ENCODE assay signal across 13 cellular contexts in the genomic region with DNA sequence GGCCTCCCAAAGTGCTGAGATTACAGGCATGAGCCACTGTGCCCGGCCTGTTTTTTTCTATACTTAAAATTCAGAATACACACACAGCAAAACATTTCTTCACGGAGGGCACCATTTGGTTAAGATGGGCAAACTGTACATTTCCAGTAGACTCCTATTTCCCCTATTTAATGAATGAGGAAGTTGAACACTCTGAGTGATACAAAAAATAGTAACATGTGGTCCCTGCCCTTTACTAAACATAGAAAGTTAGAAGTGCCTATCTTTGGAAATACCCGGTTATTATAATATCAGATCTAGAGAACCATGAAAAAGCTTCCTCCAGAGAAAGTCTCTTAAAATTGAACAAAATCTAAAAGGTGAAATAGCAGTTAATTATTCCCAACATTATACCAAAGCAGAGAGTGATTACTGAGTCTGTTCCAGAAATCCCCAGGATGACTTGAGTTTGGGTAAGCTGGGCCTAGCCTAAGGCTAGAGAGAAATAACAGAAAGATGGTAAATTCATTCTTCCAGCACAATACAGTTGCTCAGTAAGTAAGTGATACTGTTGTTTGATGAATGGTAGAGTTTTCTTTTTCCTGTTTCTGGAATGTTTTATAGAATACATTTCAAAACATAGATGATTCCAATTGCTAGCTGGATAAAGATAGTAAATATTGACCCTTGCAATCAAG. TPM values are rescaled to one million over a fixed set of nuclear protein-coding genes. Genes with fewer than 3 reads are reported as not detected.
DNase-seq lines count a peak whose midpoint lies in the region; ATAC-seq, FAIRE-seq and TF ChIP-seq lines count a peak whose summit lies in the region.
"Had no signal": no experiment of that assay in that cellular context is flagged by ENCODE, and none has a peak within 500 bp of the region (broad histone marks: within the 10 kb centered on the region; RNA-seq: fewer than 3 reads in every experiment).

No MANE protein-coding gene starts in this region.

- intact Hi-C loops in HepG2 (cut with micrococcal nuclease; ENCODE audit: unreplicated experiment), result no loop called here

- no peak overlapping the region for H3K4me2 ChIP-seq in HepG2 (ENCODE audit: low read depth, low read length)

- TF ChIP-seq CTCF in HepG2 (CRISPR knock-in tag; IDR thresholded peaks at IDR 0.05), result no peak

- BruUV-seq in HepG2 (replicated peaks; lab: Mats Ljungman, UMichigan), result no TSS peak

- POLR2A ChIA-PET in HepG2 (lab: Yijun Ruan, JAX), result no interaction called here

- no peak overlapping the region for H3K9ac ChIP-seq in HepG2 (ENCODE audit: insufficient read depth, low read depth, low read length)

- in situ Hi-C loops in HepG2 (cut with HindIII; ENCODE audit: extremely low pct_ligation_motif_present, low pct_unique_long_range_greater_than_20kb), result no loop called here

- TF ChIP-seq EP300 in HepG2 (IDR thresholded peaks at IDR 0.05; ENCODE audit: low read depth in 2 of 2, low read length in 2 of 2), result no peak
- no peak for TF ChIP-seq EP300 in HepG2 (CRISPR knock-in tag; IDR thresholded peaks at IDR 0.05; ENCODE audit: borderline replicate concordance)

- TF ChIP-seq POLR2A in HepG2 (IDR thresholded peaks at IDR 0.05; ENCODE audit: insufficient read depth in 1 of 2, low read depth in 2 of 2, low read length in 2 of 2), result no peak

- H3K9me3 ChIP-seq in HepG2 (ENCODE audit: low read length), result no peaks in the 10 kb centered on the region
- H3K9me3 ChIP-seq: heart left ventricle, psoas muscle had no signal

- TF ChIP-seq RAD21 in HepG2 (CRISPR knock-in tag; IDR thresholded peaks at IDR 0.05), result no peak

- ATAC-seq in GM21723 (IDR thresholded peaks at IDR 0.05; ENCODE audit: unreplicated experiment) (peak; percentile 57), HepG2 (no peak)
- ATAC-seq in stimulated activated naive CD8-positive, alpha-beta T cell treated with anti-CD3 and anti-CD28 coated beads, Interleukin-15, Interleukin-2, amounts not matched to agents 100 U/mL and 50 U/mL, for 24 hours, result no peak
- ATAC-seq: activated naive CD4-positive, alpha-beta T cell treated with anti-CD3 and anti-CD28 coated beads, Interleukin-2, amount 50 U/mL, for 72 hours; psoas muscle had no signal

- H2AFZ ChIP-seq in HepG2 (ENCODE audit: low read length), result no peak overlapping the region

- FAIRE-seq in HepG2 (lab: Jason Lieb, UNC) (no peak), frontal cortex (lab: Jason Lieb, UNC) (no peak)

- no peaks in the 10 kb centered on the region for H4K20me1 ChIP-seq in HepG2 (ENCODE audit: insufficient read depth, low read length)

- H3K79me2 ChIP-seq in HepG2 (ENCODE audit: insufficient read depth, low read length), result no peaks in the 10 kb centered on the region

- CTCF ChIA-PET in HepG2 (lab: Yijun Ruan, JAX; ENCODE audit: low intra/inter-chr PET ratio, low total read pairs), result no interaction called here

- no peak overlapping the region for H3K4me3 ChIP-seq in HepG2 (replicated peaks in 1 of 3; ENCODE audit: insufficient read depth in 1 of 3, low read depth in 2 of 3, low read length in 3 of 3)
- H3K4me3 ChIP-seq: heart left ventricle, psoas muscle had no signal

- WGBS in HepG2 (ENCODE audit: low lambda C conversion rate), result 99% methylated on average over 3 of the region's 3 CpGs

- DNase-seq in GDM1 (lab: John Stamatoyannopoulos, UW) (peak; percentile 15), NOMO-1 treated with dmso at 0.1 percent for 144 hours (lab: John Stamatoyannopoulos, UW; ENCODE audit: unreplicated experiment) (peak; percentile 69), medulla oblongata (ENCODE audit: extremely low spot score) (peak; percentile 31), HepG2 (ENCODE audit: low spot score) (no peak), frontal cortex (ENCODE audit: low spot score in 2 of 2) (no peak)
- DNase-seq in activated effector memory CD4-positive, alpha-beta T cell treated with anti-CD3 and anti-CD28 coated beads, Interleukin-2, amount 50 U/mL, for 16 hours, result no peak
- DNase-seq in stimulated activated naive CD8-positive, alpha-beta T cell treated with anti-CD3 and anti-CD28 coated beads, Interleukin-15, Interleukin-2, amounts not matched to agents 100 U/mL and 50 U/mL, for 24 hours, result no peak
- DNase-seq: cerebellar nuclear complex, heart left ventricle, NCI-H1417 treated with DMSO at 0.1 percent for 48 hours, psoas muscle had no signal

- H3K36me3 ChIP-seq in HepG2 (replicated peaks in 1 of 2; ENCODE audit: control insufficient read depth in 1 of 2, insufficient read depth in 2 of 2, low read length in 2 of 2), result peaks cover 12 to 52% of the 10 kb centered on the region in 2 experiments; a peak in 4 of 5 replicates

- H3K4me1 ChIP-seq in HepG2 (ENCODE audit: insufficient read depth, low read length), result no peaks in the 10 kb centered on the region
- H3K4me1 ChIP-seq: psoas muscle had no signal

- no peak overlapping the region for H3K27ac ChIP-seq in HepG2 (ENCODE audit: extremely low read length, insufficient read depth, low read length)
- H3K27ac ChIP-seq: heart left ventricle, psoas muscle had no signal

- no peaks in the 10 kb centered on the region for H3K27me3 ChIP-seq in HepG2 (ENCODE audit: control insufficient read depth in 1 of 2, insufficient read depth in 2 of 2, low read length in 2 of 2)
- H3K27me3 ChIP-seq: heart left ventricle had no signal

TF ChIP-seq in HepG2, 621 proteins besides CTCF, POLR2A, EP300 and RAD21 (continues in another document):
- no peak for TF ChIP-seq CHD2 (IDR thresholded peaks at IDR 0.05; ENCODE audit: low read depth, low read length)
- TF ChIP-seq ZNF44 (CRISPR knock-in tag; IDR thresholded peaks at IDR 0.05), result no peak
- TF ChIP-seq ZNF496 (CRISPR knock-in tag; IDR thresholded peaks at IDR 0.05; ENCODE audit: insufficient replicate concordance), result no peak
- no peak for TF ChIP-seq ZNF33A (CRISPR knock-in tag; IDR thresholded peaks at IDR 0.05; ENCODE audit: borderline replicate concordance)
- TF ChIP-seq ZNF766 (CRISPR knock-in tag; IDR thresholded peaks at IDR 0.05; ENCODE audit: borderline replicate concordance), result no peak
- no peak for TF ChIP-seq PCBP2 (optimal IDR thresholded peaks at IDR 0.05; ENCODE audit: low read depth, low read length, poor library complexity, severe bottlenecking)
- TF ChIP-seq ELF3 (CRISPR knock-in tag; IDR thresholded peaks at IDR 0.05), result no peak
- no peak for TF ChIP-seq NPAS2 (CRISPR knock-in tag; IDR thresholded peaks at IDR 0.05; ENCODE audit: borderline replicate concordance)
- TF ChIP-seq HNRNPUL1 (IDR thresholded peaks at IDR 0.05; ENCODE audit: low read depth, low read length), result no peak

RNA-seq across cellular contexts. Expression of a gene that starts 23.3 kb away (rescaled TPM):
- 19.5 and 19.9 TPM in 2 replicates for total RNA-seq in HepG2 (2016; rRNA removed; fragmentation: Illumina TruSeq; extraction: Trizol)
- 9.4 and 11.1 TPM in 2 replicates for total RNA-seq in HepG2 (2016; cell fraction: cytosol; rRNA removed; fragmentation: Illumina TruSeq; extraction: Trizol; ENCODE audit: low read depth)
- total RNA-seq in HepG2 (2016; cell fraction: insoluble cytoplasmic fraction; rRNA removed; fragmentation: Illumina TruSeq; extraction: Trizol), result 17.0 and 23.9 TPM in 2 replicates
- total RNA-seq in HepG2 (2016; cell fraction: membrane; rRNA removed; fragmentation: Illumina TruSeq; extraction: Trizol), result 12.8 and 14.0 TPM in 2 replicates
- total RNA-seq in HepG2 (2016; cell fraction: nucleus; rRNA removed; fragmentation: Illumina TruSeq; extraction: Trizol), result 17.5 and 19.2 TPM in 2 replicates
- polyA plus RNA-seq in HepG2 (2011; rRNA removed), result 8.2 and 9.4 TPM in 2 replicates
- 5.9 and 8.7 TPM in 2 replicates for polyA plus RNA-seq in HepG2 (2011; cell fraction: cytosol; rRNA removed)
- polyA plus RNA-seq in HepG2 (2011; cell fraction: nucleus; rRNA removed), result 21.6 and 24.9 TPM in 2 replicates
- polyA plus RNA-seq in HepG2 (2012), result 11.0 TPM in 2 replicates
- 4.5 and 5.7 TPM in 2 replicates for polyA plus RNA-seq in HepG2 (2016; cell fraction: cytosol; fragmentation: Illumina TruSeq; extraction: Trizol; ENCODE audit: low read depth)
- 16.4 and 20.9 TPM in 2 replicates for polyA plus RNA-seq in HepG2 (2016; cell fraction: insoluble cytoplasmic fraction; fragmentation: Illumina TruSeq; extraction: Trizol; ENCODE audit: low read depth)
- 7.0 and 8.7 TPM in 2 replicates for polyA plus RNA-seq in HepG2 (2016; cell fraction: membrane; fragmentation: Illumina TruSeq; extraction: Trizol; ENCODE audit: low read depth)
- 28.4 and 31.5 TPM in 2 replicates for polyA plus RNA-seq in HepG2 (2016; cell fraction: nucleus; fragmentation: Illumina TruSeq; extraction: Trizol; ENCODE audit: insufficient read depth, low read depth)
- 5.1 and 13.8 TPM in 2 replicates for polyA minus RNA-seq in HepG2 (2011; rRNA and poly(A)+ RNA removed; ENCODE audit: low replicate concordance)
- 5.4 and 7.3 TPM in 2 replicates for polyA minus RNA-seq in HepG2 (2011; cell fraction: cytosol; rRNA and poly(A)+ RNA removed)
- polyA minus RNA-seq in HepG2 (2011; cell fraction: nucleus; rRNA and poly(A)+ RNA removed), result 12.6 and 17.2 TPM in 2 replicates
- 44.8 TPM for total RNA-seq in frontal cortex

RNA-seq across cellular contexts. Expression of a gene that starts 26.9 kb away (rescaled TPM):
- total RNA-seq in HepG2 (2016; rRNA removed; fragmentation: Illumina TruSeq; extraction: Trizol), result 36.0 and 39.6 TPM in 2 replicates
- total RNA-seq in HepG2 (2016; cell fraction: cytosol; rRNA removed; fragmentation: Illumina TruSeq; extraction: Trizol; ENCODE audit: low read depth), result 6.9 and 9.8 TPM in 2 replicates
- 32.9 and 46.7 TPM in 2 replicates for total RNA-seq in HepG2 (2016; cell fraction: insoluble cytoplasmic fraction; rRNA removed; fragmentation: Illumina TruSeq; extraction: Trizol)
- total RNA-seq in HepG2 (2016; cell fraction: membrane; rRNA removed; fragmentation: Illumina TruSeq; extraction: Trizol), result 21.9 and 25.6 TPM in 2 replicates
- 19.5 and 24.2 TPM in 2 replicates for total RNA-seq in HepG2 (2016; cell fraction: nucleus; rRNA removed; fragmentation: Illumina TruSeq; extraction: Trizol)
- 23.6 and 26.7 TPM in 2 replicates for polyA plus RNA-seq in HepG2 (2011; rRNA removed)
- 15.6 and 17.2 TPM in 2 replicates for polyA plus RNA-seq in HepG2 (2011; cell fraction: cytosol; rRNA removed)
- 26.4 and 26.9 TPM in 2 replicates for polyA plus RNA-seq in HepG2 (2011; cell fraction: nucleus; rRNA removed)
- 41.9 and 63.6 TPM in 2 replicates for polyA plus RNA-seq in HepG2 (2012)
- 5.8 and 6.0 TPM in 2 replicates for polyA plus RNA-seq in HepG2 (2016; cell fraction: cytosol; fragmentation: Illumina TruSeq; extraction: Trizol; ENCODE audit: low read depth)
- 25.1 and 25.8 TPM in 2 replicates for polyA plus RNA-seq in HepG2 (2016; cell fraction: insoluble cytoplasmic fraction; fragmentation: Illumina TruSeq; extraction: Trizol; ENCODE audit: low read depth)
- 11.3 and 11.7 TPM in 2 replicates for polyA plus RNA-seq in HepG2 (2016; cell fraction: membrane; fragmentation: Illumina TruSeq; extraction: Trizol; ENCODE audit: low read depth)
- polyA plus RNA-seq in HepG2 (2016; cell fraction: nucleus; fragmentation: Illumina TruSeq; extraction: Trizol; ENCODE audit: insufficient read depth, low read depth), result 29.2 and 33.3 TPM in 2 replicates
- 14.2 and 29.8 TPM in 2 replicates for polyA minus RNA-seq in HepG2 (2011; rRNA and poly(A)+ RNA removed; ENCODE audit: low replicate concordance)
- polyA minus RNA-seq in HepG2 (2011; cell fraction: cytosol; rRNA and poly(A)+ RNA removed), result 44.8 and 47.5 TPM in 2 replicates
- 35.3 and 56.2 TPM in 2 replicates for polyA minus RNA-seq in HepG2 (2011; cell fraction: nucleus; rRNA and poly(A)+ RNA removed)
- 66.0 TPM for total RNA-seq in frontal cortex

Comparison
In these comparisons a context has a peak if more than half of its experiments do, and no peak if none do; other contexts are left out.
1. DNase-seq: peak in GDM1 (single experiment), NOMO-1 treated with dmso at 0.1 percent for 144 hours (single experiment) and medulla oblongata (single experiment); none in HepG2 (single experiment), frontal cortex (0 of 2), activated effector memory CD4-positive, alpha-beta T cell treated with anti-CD3 and anti-CD28 coated beads, Interleukin-2, amount 50 U/mL, for 16 hours (single experiment) and stimulated activated naive CD8-positive, alpha-beta T cell treated with anti-CD3 and anti-CD28 coated beads, Interleukin-15, Interleukin-2, amounts not matched to agents 100 U/mL and 50 U/mL, for 24 hours (single experiment).